Comparison of ENCODE assay signal across 26 cellular contexts in the genomic region with DNA sequence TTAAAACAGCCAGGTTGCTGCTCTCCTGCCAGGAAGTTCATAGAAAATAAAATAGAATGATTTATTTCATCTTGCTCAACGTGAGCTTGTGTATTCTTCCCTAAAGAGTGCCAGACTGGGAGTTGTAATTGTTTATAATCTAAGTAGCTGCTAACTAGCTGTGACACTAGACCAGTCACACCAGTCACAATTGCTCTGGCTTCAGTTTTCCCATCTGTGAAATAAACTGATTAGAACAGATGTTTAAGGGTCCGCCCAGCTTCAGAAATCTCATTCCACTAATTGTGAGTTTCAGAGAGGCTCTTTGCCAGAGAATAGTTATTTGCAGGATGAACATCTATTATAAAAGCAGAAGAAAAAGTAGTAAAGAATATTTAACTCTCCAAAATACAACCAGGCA. TPM values are rescaled to one million over a fixed set of nuclear protein-coding genes. Genes with fewer than 3 reads are reported as not detected.
DNase-seq lines count a peak whose midpoint lies in the region; ATAC-seq, FAIRE-seq and TF ChIP-seq lines count a peak whose summit lies in the region.
"Had no signal": no experiment of that assay in that cellular context is flagged by ENCODE, and none has a peak within 500 bp of the region (broad histone marks: within the 10 kb centered on the region; RNA-seq: fewer than 3 reads in every experiment).

No MANE protein-coding gene starts in this region.

- DNase-seq in NCI-H82 (lab: John Stamatoyannopoulos, UW): peak; percentile 76
- no peak for DNase-seq in left colon
- no peak for DNase-seq in smooth muscle cell (lab: John Stamatoyannopoulos, UW; ENCODE audit: unreplicated experiment)
- no peak for DNase-seq in dorsolateral prefrontal cortex
- no peak for DNase-seq in GM19239 (ENCODE audit: insufficient read length, low spot score)
- DNase-seq: C1 segment of cervical spinal cord; CD4-positive, alpha-beta memory T cell; COR-L47; H7; KBM-7; MG63; NCI-H1105 treated with DMSO at 0.1 percent for 48 hours; NCI-H146; NCI-H1930; NCI-H2107; NCI-H446; NCI-H524 treated with DMSO at 0.1 percent for 48 hours; OCI-M1; Peyer's patch; SHP77 treated with DMSO at 0.1 percent for 48 hours had no signal

- H3K4me3 ChIP-seq in WI38 (ENCODE audit: low read depth, low read length): 0 out of 2 replicates have a peak overlapping the region, but pooled peaks have one; percentile 8
- no peak overlapping the region for H3K4me3 ChIP-seq in smooth muscle cell
- no peak overlapping the region for H3K4me3 ChIP-seq in dorsolateral prefrontal cortex
- H3K4me3 ChIP-seq: GM12878, MG63, Peyer's patch, SK-N-MC had no signal

- 47% methylated on average over 2 of the region's 2 CpGs for WGBS in smooth muscle cell (ENCODE audit: low lambda C conversion rate)

- peak overlapping the region; percentile 74 for H2AFZ ChIP-seq in smooth muscle cell (ENCODE audit: low read depth)

- H3K36me3 ChIP-seq in smooth muscle cell (ENCODE audit: low read depth): no peaks in the 10 kb centered on the region
- H3K36me3 ChIP-seq: MG63, Peyer's patch had no signal

- no peaks in the 10 kb centered on the region for H3K79me2 ChIP-seq in smooth muscle cell (ENCODE audit: low read depth)

- H3K9ac ChIP-seq in smooth muscle cell (ENCODE audit: low read depth): no peak overlapping the region

- H3K27ac ChIP-seq in smooth muscle cell (ENCODE audit: low read depth) (no peak overlapping the region), dorsolateral prefrontal cortex (no peak overlapping the region)
- H3K27ac ChIP-seq: Peyer's patch, SK-N-MC had no signal

- H3K4me1 ChIP-seq in smooth muscle cell (ENCODE audit: low read depth): peaks cover 15% of the 10 kb centered on the region
- H3K4me1 ChIP-seq: Peyer's patch had no signal

- no peaks in the 10 kb centered on the region for H3K9me3 ChIP-seq in smooth muscle cell (replicated peaks; ENCODE audit: low read depth)
- H3K9me3 ChIP-seq: MG63, Peyer's patch had no signal

- no peak overlapping the region for H3K4me2 ChIP-seq in smooth muscle cell

- intact Hi-C loops in left colon (cut with DNase I, micrococcal nuclease): no loop called here
- intact Hi-C loops in dorsolateral prefrontal cortex (cut with DNase I): no loop called here

- H3K27me3 ChIP-seq in smooth muscle cell (ENCODE audit: low read depth): no peaks in the 10 kb centered on the region
- H3K27me3 ChIP-seq in dorsolateral prefrontal cortex: no peaks in the 10 kb centered on the region
- H3K27me3 ChIP-seq: MG63, Peyer's patch had no signal

- ATAC-seq in left colon: peak; percentile 18
- no peak for ATAC-seq in GM19397 (IDR thresholded peaks at IDR 0.05; ENCODE audit: unreplicated experiment)
- ATAC-seq: GM12878 had no signal

- no peak for FAIRE-seq in GM19239 (lab: Jason Lieb, UNC)
- FAIRE-seq: G401.6, GM12878, HTR-8/SVneo had no signal

- peaks cover 6% of the 10 kb centered on the region for H3F3A ChIP-seq in smooth muscle cell (ENCODE audit: low read depth)

- TF ChIP-seq CTCF in WI38 (IDR thresholded peaks at IDR 0.05; ENCODE audit: low read depth, low read length): no peak
- TF ChIP-seq CTCF in smooth muscle cell (IDR thresholded peaks at IDR 0.05; ENCODE audit: borderline replicate concordance, insufficient read depth, poor library complexity, severe bottlenecking): no peak
- no peak for TF ChIP-seq CTCF in dorsolateral prefrontal cortex (IDR thresholded peaks at IDR 0.05 in 54 of 56, conservative IDR thresholded peaks at IDR 0.05 in 2 of 56; ENCODE audit: low read depth in 1 of 56, partially characterized antibody in 56 of 56)

- H4K20me1 ChIP-seq in smooth muscle cell (ENCODE audit: low read depth): no peaks in the 10 kb centered on the region

RNA-seq across cellular contexts. Expression of a gene that starts 55.6 kb away (rescaled TPM):
- 10 to 100 TPM; 14.5 to 17.1 TPM for total RNA-seq in left colon
- 34.8 and 41.0 TPM in 2 replicates for total RNA-seq in smooth muscle cell
- 12.2 and 12.8 TPM in 2 replicates for polyA plus RNA-seq in smooth muscle cell
- 100 to 1,000 TPM in 37 of 120 experiments, 10 to 100 TPM in 83; 65.8 to 127 (median 95.1) TPM for total RNA-seq in dorsolateral prefrontal cortex
